8 cellular contexts compared by ENCODE assay signal in the genomic region with DNA sequence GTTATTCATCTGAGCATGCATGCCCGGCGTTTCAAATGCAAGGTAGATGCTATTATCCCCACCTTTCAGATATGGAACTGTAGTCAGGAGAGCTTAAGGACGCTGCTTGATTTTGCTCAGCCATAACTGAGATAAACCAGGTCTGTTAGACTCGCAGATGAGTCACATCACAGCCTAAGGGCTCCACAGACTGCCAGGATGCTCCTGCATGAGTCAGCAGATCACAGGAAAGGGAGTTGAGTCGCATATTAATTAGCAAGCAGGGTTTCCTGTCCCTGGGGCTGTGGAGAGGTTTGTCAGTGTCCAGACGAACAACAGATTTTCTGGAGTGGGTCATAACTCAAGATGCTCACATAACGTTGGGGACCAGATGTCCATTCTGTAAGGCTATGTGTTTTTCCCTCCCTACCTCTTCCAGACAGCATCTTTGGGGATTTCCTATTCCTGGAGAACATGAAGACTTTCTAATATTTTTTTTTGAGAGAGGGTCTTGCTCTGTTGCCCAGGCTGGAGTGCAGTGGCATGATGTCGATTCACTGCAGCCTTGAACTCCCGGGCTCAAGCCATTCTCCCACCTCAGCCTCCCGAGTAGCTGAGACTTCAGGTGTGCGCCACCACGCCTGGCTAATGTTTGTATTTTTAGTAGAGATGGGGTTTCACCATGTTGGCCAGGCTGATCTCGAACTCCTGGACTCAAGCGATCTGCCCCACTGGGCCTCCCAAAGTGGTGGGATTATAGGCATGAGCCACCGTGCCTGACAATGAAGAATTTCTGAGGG. TPM values are rescaled to one million over a fixed set of nuclear protein-coding genes. Genes with fewer than 3 reads are reported as not detected.
DNase-seq lines count a peak whose midpoint lies in the region; ATAC-seq, FAIRE-seq and TF ChIP-seq lines count a peak whose summit lies in the region.

No MANE protein-coding gene starts in this region.

- H3K4me3 ChIP-seq in MG63 = no peak overlapping the region

- DNase-seq in CMK (ENCODE audit: low read depth) (peak; percentile 17), MG63 (peak; percentile 94), non-pigmented ciliary epithelial cell (ENCODE audit: low read depth) (peak; percentile 98), urothelium cell line (ENCODE audit: low spot score) (peak; percentile 96)
- peak; percentile 63 to 70 for DNase-seq in activated CD4-positive, alpha-beta T cell treated with anti-CD3 and anti-CD28 coated beads, Interleukin-2, amount 50 U/mL, for 4 hours
- DNase-seq in effector memory CD8-positive, alpha-beta T cell = peak in 1 of 3 experiments; percentile 11

- no peak for TF ChIP-seq POLR2A in GM18505 (IDR thresholded peaks at IDR 0.05; ENCODE audit: borderline replicate concordance, extremely low read depth, insufficient read depth, insufficient read length)

- H3K27me3 ChIP-seq in MG63 = no peaks in the 10 kb centered on the region

- H3K4me1 Mint-ChIP-seq in effector memory CD8-positive, alpha-beta T cell (ENCODE audit: low read depth in 2 of 2) = peaks cover 8% of the 10 kb centered on the region in 2 donors

- FAIRE-seq in urothelium cell line (lab: Jason Lieb, UNC) = no peak

- H3K9me3 Mint-ChIP-seq in effector memory CD8-positive, alpha-beta T cell = no peaks in the 10 kb centered on the region

- H3K36me3 ChIP-seq in MG63 = peaks cover 7% of the 10 kb centered on the region; the same call in 1 of the 2 replicates

- no peaks in the 10 kb centered on the region for H3K27me3 Mint-ChIP-seq in effector memory CD8-positive, alpha-beta T cell

- H3K4me3 Mint-ChIP-seq in effector memory CD8-positive, alpha-beta T cell = no peak overlapping the region

- no peaks in the 10 kb centered on the region for H3K9me3 ChIP-seq in MG63

- H3K27ac Mint-ChIP-seq in effector memory CD8-positive, alpha-beta T cell = peak overlapping the region; percentile 15 to 20

- peak; percentile 77 for ATAC-seq in effector memory CD8-positive, alpha-beta T cell (replicated peaks)
- ATAC-seq in GM19397 (IDR thresholded peaks at IDR 0.05; ENCODE audit: unreplicated experiment) (no peak), GM18505 (IDR thresholded peaks at IDR 0.05; ENCODE audit: unreplicated experiment) (no peak)

- peaks cover 20% of the 10 kb centered on the region for H3K36me3 Mint-ChIP-seq in effector memory CD8-positive, alpha-beta T cell (ENCODE audit: insufficient read depth)

RNA-seq across cellular contexts. Expression of a gene that starts 36.7 kb away (rescaled TPM):
- 3.4 and 7.8 TPM in 2 replicates for total RNA-seq in MG63 (2014; rRNA removed; shearing (Covaris generic); ENCODE audit: low replicate concordance)
